8 cellular contexts compared by ENCODE assay signal in the genomic region with DNA sequence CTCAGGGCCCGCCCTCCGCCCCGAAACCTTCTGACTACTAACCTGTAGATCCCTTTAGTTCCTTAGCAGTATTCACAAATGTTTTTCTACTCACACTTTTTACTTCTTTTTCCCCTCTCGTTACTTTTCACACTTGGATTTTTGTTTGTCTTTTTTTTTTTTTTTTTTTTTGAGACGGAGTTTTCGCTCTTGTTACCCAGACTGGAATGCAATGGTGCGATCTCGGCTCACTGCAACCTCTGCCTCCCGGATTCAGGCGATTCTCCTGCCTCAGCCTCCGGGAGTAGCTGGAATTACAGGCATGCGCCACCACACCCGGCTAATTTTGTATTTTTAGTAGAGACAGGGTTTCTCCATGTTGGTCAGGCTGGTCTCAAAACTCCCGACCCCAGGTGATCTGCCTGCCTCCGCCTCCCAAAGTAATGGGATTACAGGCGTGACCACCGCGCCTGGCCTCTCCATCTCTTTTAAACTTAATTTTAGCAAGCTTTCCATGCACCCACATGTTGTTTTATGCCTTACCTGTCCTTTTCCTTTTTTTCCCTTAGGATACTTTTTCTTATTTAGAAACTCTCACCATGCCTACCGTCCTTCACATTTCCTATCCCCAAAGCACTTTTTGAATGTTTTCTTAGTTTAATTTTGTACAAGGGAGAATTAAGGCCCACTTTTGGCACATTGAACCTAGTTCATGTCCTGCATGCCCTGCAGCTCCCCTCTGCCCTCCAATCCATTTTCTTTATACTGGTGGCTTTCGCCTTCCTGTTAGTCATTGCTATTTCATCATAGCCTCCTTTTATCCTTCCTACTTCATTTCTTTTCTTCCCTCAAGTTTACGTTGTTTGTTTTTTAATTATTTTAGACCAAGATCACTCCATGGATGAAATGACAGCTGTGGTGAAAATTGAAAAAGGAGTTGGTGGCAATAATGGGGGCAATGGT. TPM values are rescaled to one million over a fixed set of nuclear protein-coding genes. Genes with fewer than 3 reads are reported as not detected.
DNase-seq lines count a peak whose midpoint lies in the region; ATAC-seq lines count a peak whose summit lies in the region.

No MANE protein-coding gene starts in this region.

- no peaks in the 10 kb centered on the region for H3K9me3 ChIP-seq in NT2/D1 (ENCODE audit: insufficient read depth, low read length)
- H3K9me3 ChIP-seq in duodenal mucosa (ENCODE audit: control insufficient read depth in 1 of 2, low read length in 2 of 2): no peaks in the 10 kb centered on the region

- H3K27ac ChIP-seq in duodenal mucosa (ENCODE audit: low read depth, low read length): peak overlapping the region; percentile 76

- peak overlapping the region; percentile 78 to 94 (median 90) for H3K27ac Mint-ChIP-seq in naive thymus-derived CD8-positive, alpha-beta T cell

- DNase-seq in ELR (ENCODE audit: low read depth): peak; percentile 81
- DNase-seq in NT2/D1 (ENCODE audit: low read depth, low spot score): no peak
- DNase-seq in naive thymus-derived CD8-positive, alpha-beta T cell: peak in 1 of 10 donors; percentile 4

- H3K36me3 ChIP-seq in NT2/D1 (ENCODE audit: insufficient read depth, insufficient read length, low read length): peaks cover 34% of the 10 kb centered on the region
- H3K36me3 ChIP-seq in duodenal mucosa (ENCODE audit: control insufficient read depth in 1 of 2, insufficient read depth in 2 of 2, low read length in 2 of 2): peaks cover 17 to 23% of the 10 kb centered on the region in 2 donors

- no peaks in the 10 kb centered on the region for H3K9me3 Mint-ChIP-seq in naive thymus-derived CD8-positive, alpha-beta T cell

- H3K27me3 ChIP-seq in NT2/D1 (ENCODE audit: insufficient read depth, insufficient read length): no peaks in the 10 kb centered on the region
- H3K27me3 ChIP-seq in duodenal mucosa (ENCODE audit: control insufficient read depth in 1 of 2, insufficient read depth in 2 of 2, low read length in 2 of 2): no peaks in the 10 kb centered on the region

- no peaks in the 10 kb centered on the region for H3K27me3 Mint-ChIP-seq in naive thymus-derived CD8-positive, alpha-beta T cell

- peak overlapping the region; percentile 57 for H3K9ac ChIP-seq in NT2/D1 (ENCODE audit: insufficient read length, low read depth)
- H3K9ac ChIP-seq in duodenal mucosa (ENCODE audit: low read depth in 1 of 2, low read length in 2 of 2): peak overlapping the region; percentile 54 to 65

- POLR2A ChIA-PET in naive thymus-derived CD8-positive, alpha-beta T cell (lab: Charles Lee): interaction anchor here (0.6 to 2.4 kb wide), 8 partner anchors 14 to 204 kb away, joined by 3 to 24 read pairs (median 4); partner anchors contain the start of genes AMHR2, ESPL1 and TARBP2

- H3K4me3 ChIP-seq in NT2/D1 (ENCODE audit: insufficient read length, low read depth) (peak overlapping the region; percentile 48), duodenal mucosa (ENCODE audit: low read depth in 1 of 2, low read length in 2 of 2) (peak overlapping the region; percentile 67 to 73)

- peak overlapping the region in 9 of 10 donors; percentile 82 to 97 (median 87) for H3K4me3 Mint-ChIP-seq in naive thymus-derived CD8-positive, alpha-beta T cell

- H3K4me1 ChIP-seq in NT2/D1 (ENCODE audit: insufficient read depth, insufficient read length): peaks cover 11% of the 10 kb centered on the region
- peaks cover 40 to 49% of the 10 kb centered on the region in 2 donors for H3K4me1 ChIP-seq in duodenal mucosa (ENCODE audit: control insufficient read depth in 1 of 2, insufficient read depth in 2 of 2, low read length in 2 of 2)

- peaks cover 7 to 44% (median 24%) of the 10 kb centered on the region in 3 donors for H3K36me3 Mint-ChIP-seq in naive thymus-derived CD8-positive, alpha-beta T cell

- peaks cover 22 to 49% (median 44%) of the 10 kb centered on the region in 4 donors for H3K4me1 Mint-ChIP-seq in naive thymus-derived CD8-positive, alpha-beta T cell

- no peak for ATAC-seq in naive thymus-derived CD8-positive, alpha-beta T cell
- ATAC-seq in HG03135 (IDR thresholded peaks at IDR 0.05; ENCODE audit: unreplicated experiment) (no peak), HG03108 (IDR thresholded peaks at IDR 0.05; ENCODE audit: unreplicated experiment) (no peak), HG02981 (IDR thresholded peaks at IDR 0.05; ENCODE audit: unreplicated experiment) (no peak), GM18498 (IDR thresholded peaks at IDR 0.05; ENCODE audit: unreplicated experiment) (no peak)

RNA-seq across cellular contexts. Expression of gene SP1, which starts 1.1 kb away (rescaled TPM):
- 100 to 1,000 TPM; 104 TPM for total RNA-seq in naive thymus-derived CD8-positive, alpha-beta T cell
- 10 to 100 TPM in 1 of 3 donors, 1 to 10 TPM in 2; 8.5 to 10.4 (median 9.4) TPM for polyA plus RNA-seq in naive thymus-derived CD8-positive, alpha-beta T cell

RNA-seq across cellular contexts. Expression of gene AMHR2, which starts 42.6 kb away (rescaled TPM):
- not detected for total RNA-seq in naive thymus-derived CD8-positive, alpha-beta T cell
- not detected for polyA plus RNA-seq in naive thymus-derived CD8-positive, alpha-beta T cell

RNA-seq across cellular contexts. Expression of gene SP7, which starts 44.9 kb away (rescaled TPM):
- total RNA-seq in naive thymus-derived CD8-positive, alpha-beta T cell: not detected
- under 1 TPM in 1 of 3 donors, not detected in 2; 0.05 TPM for polyA plus RNA-seq in naive thymus-derived CD8-positive, alpha-beta T cell

RNA-seq across cellular contexts. Expression of gene AAAS, which starts 59.7 kb away (rescaled TPM):
- 10 to 100 TPM; 66.8 to 68.2 TPM for total RNA-seq in naive thymus-derived CD8-positive, alpha-beta T cell
- polyA plus RNA-seq in naive thymus-derived CD8-positive, alpha-beta T cell: 10 to 100 TPM; 34.1 to 57.2 (median 39.3) TPM
